In genomic region chr2:181185948-181186347, GRCh38 we compare ENCODE assay signal across 23 cellular contexts.
DNase-seq lines count a peak whose midpoint lies in the region; FAIRE-seq and TF ChIP-seq lines count a peak whose summit lies in the region.
"Had no signal": no experiment of that assay in that cellular context is flagged by ENCODE, and none has a peak within 500 bp of the region (broad histone marks: within the 10 kb centered on the region; RNA-seq: fewer than 3 reads in every experiment).

No MANE protein-coding gene starts in this region.

- H3K27me3 ChIP-seq in transverse colon (no peaks in the 10 kb centered on the region), mammary epithelial cell (ENCODE audit: insufficient read depth, low read length) (no peaks in the 10 kb centered on the region)
- H3K27me3 ChIP-seq: esophagus muscularis mucosa, right atrium auricular region, suprapubic skin had no signal

- no peak for TF ChIP-seq POLR2A in transverse colon (IDR thresholded peaks at IDR 0.05)

- dilution Hi-C loops in mammary epithelial cell (cut with HindIII; ENCODE audit: low sequenced_read_pairs), result no loop called here

- DNase-seq in activated CD4-positive, alpha-beta T cell treated with anti-CD3 and anti-CD28 coated beads, Interleukin-2, amount 10 ng/mL, durations not matched to agents 24 days and 14 days, result no peak
- no peak for DNase-seq in activated CD4-positive, alpha-beta T cell treated with anti-CD3 and anti-CD28 coated beads, Interleukin-2, amount 50 U/mL, for 48 hours
- DNase-seq in GM18507 (ENCODE audit: extremely low spot score, insufficient read length, low read depth) (no peak), NCI-H69 (lab: John Stamatoyannopoulos, UW) (peak; percentile 50), iris pigment epithelial cell (ENCODE audit: low read depth) (peak; percentile 59), transverse colon (no peak), NCI-H82 treated with DMSO at 0.1 percent for 48 hours (lab: John Stamatoyannopoulos, UW; ENCODE audit: unreplicated experiment) (no peak), mammary epithelial cell (no peak)
- DNase-seq: activated CD4-positive, alpha-beta T cell treated with anti-CD3 and anti-CD28 coated beads for 4 hours; activated naive CD4-positive, alpha-beta T cell treated with anti-CD3 and anti-CD28 coated beads, Interleukin-2, amount 10 ng/mL, durations not matched to agents 7 days and 5 days; C1 segment of cervical spinal cord; effector memory CD4-positive, alpha-beta T cell; GDM1; kidney glomerular epithelial cell; NCI-H2029; NCI-H510A; Right ventricle myocardium superior; stimulated activated CD8-positive, alpha-beta memory T cell treated with anti-CD3 and anti-CD28 coated beads, Interleukin-4, amount 100 ng/mL, for 48 hours had no signal

- no peak overlapping the region for H3K4me2 ChIP-seq in mammary epithelial cell (ENCODE audit: insufficient read depth, low read depth, low read length)
- H3K4me2 ChIP-seq: KMS-11 had no signal

- CTCF ChIA-PET in mammary epithelial cell (lab: Charles Lee; ENCODE audit: low non-redundant PET), result no interaction called here

- H3K36me3 Mint-ChIP-seq in activated CD4-positive, alpha-beta T cell treated with anti-CD3 and anti-CD28 coated beads, Interleukin-2, amount 10 ng/mL, durations not matched to agents 24 days and 14 days (ENCODE audit: low read depth), result peaks cover 18% of the 10 kb centered on the region

- TF ChIP-seq EP300 in transverse colon (IDR thresholded peaks at IDR 0.05; ENCODE audit: low read depth), result no peak

- H3K4me3 ChIP-seq in transverse colon (no peak overlapping the region), mammary epithelial cell (replicated peaks in 1 of 3; ENCODE audit: insufficient read depth in 1 of 3, low read depth in 2 of 3, low read length in 3 of 3) (no peak overlapping the region)
- H3K4me3 ChIP-seq: esophagus muscularis mucosa, right atrium auricular region, suprapubic skin had no signal

- H3K4me1 ChIP-seq in transverse colon, result no peaks in the 10 kb centered on the region
- no peaks in the 10 kb centered on the region for H3K4me1 ChIP-seq in mammary epithelial cell (ENCODE audit: insufficient read depth, low read length)
- H3K4me1 ChIP-seq: esophagus muscularis mucosa, right atrium auricular region, suprapubic skin had no signal

- no peaks in the 10 kb centered on the region for H3K27me3 Mint-ChIP-seq in activated CD4-positive, alpha-beta T cell treated with anti-CD3 and anti-CD28 coated beads, Interleukin-2, amount 10 ng/mL, durations not matched to agents 24 days and 14 days
- H3K27me3 Mint-ChIP-seq: activated naive CD4-positive, alpha-beta T cell treated with anti-CD3 and anti-CD28 coated beads, Interleukin-2, amount 10 ng/mL, durations not matched to agents 7 days and 5 days had no signal

- H3K79me2 ChIP-seq in mammary epithelial cell (ENCODE audit: insufficient read depth, low read length), result no peaks in the 10 kb centered on the region

- H3K4me1 Mint-ChIP-seq in activated CD4-positive, alpha-beta T cell treated with anti-CD3 and anti-CD28 coated beads, Interleukin-2, amount 10 ng/mL, durations not matched to agents 24 days and 14 days, result peaks cover 18% of the 10 kb centered on the region

- in situ Hi-C loops in transverse colon (cut with MboI; ENCODE audit: low pct_ligation_motif_present in 1 of 4, low pct_unique_long_range_greater_than_20kb in 1 of 4, low sequenced_read_pairs in 3 of 4), result no loop called here
- in situ Hi-C loops in mammary epithelial cell (cut with MboI; ENCODE audit: low sequenced_read_pairs in 2 of 2), result no loop called here

- BruUV-seq in mammary epithelial cell (replicated peaks; lab: Mats Ljungman, UMichigan), result no TSS peak

- 85% methylated on average over 4 of the region's 4 CpGs for WGBS in transverse colon (ENCODE audit: low coverage in 1 of 2), 2 donors
- WGBS in mammary epithelial cell (ENCODE audit: low coverage, missing lambda C conversion rate), result 75% methylated on average over 4 of the region's 4 CpGs

- FAIRE-seq in GM18507 (lab: Jason Lieb, UNC), result peak; percentile 71
- FAIRE-seq: H1 had no signal

- TF ChIP-seq CTCF in transverse colon (IDR thresholded peaks at IDR 0.05) (no peak), mammary epithelial cell (conservative IDR thresholded peaks at IDR 0.05 in 1 of 2, IDR thresholded peaks at IDR 0.05 in 1 of 2; ENCODE audit: extremely low read depth in 1 of 2, insufficient read depth in 1 of 2, low read depth in 1 of 2, low read length in 2 of 2) (no peak)

- H3K9me3 Mint-ChIP-seq in activated CD4-positive, alpha-beta T cell treated with anti-CD3 and anti-CD28 coated beads, Interleukin-2, amount 10 ng/mL, durations not matched to agents 24 days and 14 days, result peaks cover 6% of the 10 kb centered on the region

- no peak overlapping the region for H3K9ac ChIP-seq in mammary epithelial cell (ENCODE audit: insufficient read depth, low read length)
- H3K9ac ChIP-seq: KMS-11 had no signal

- H4K20me1 ChIP-seq in mammary epithelial cell (ENCODE audit: insufficient read depth, low read length), result no peaks in the 10 kb centered on the region

- no peaks in the 10 kb centered on the region for H3K36me3 ChIP-seq in transverse colon
- H3K36me3 ChIP-seq in mammary epithelial cell (ENCODE audit: insufficient read depth, low read length), result no peaks in the 10 kb centered on the region
- H3K36me3 ChIP-seq: esophagus muscularis mucosa, right atrium auricular region, suprapubic skin had no signal

- no peak overlapping the region for H2AFZ ChIP-seq in mammary epithelial cell (ENCODE audit: low read depth, low read length)

- H3K9me3 ChIP-seq in transverse colon (no peaks in the 10 kb centered on the region), mammary epithelial cell (replicated peaks; ENCODE audit: insufficient read depth, low read length) (no peaks in the 10 kb centered on the region)
- H3K9me3 ChIP-seq: esophagus muscularis mucosa, right atrium auricular region, suprapubic skin had no signal

- no peak overlapping the region for H3K4me3 Mint-ChIP-seq in activated CD4-positive, alpha-beta T cell treated with anti-CD3 and anti-CD28 coated beads, Interleukin-2, amount 10 ng/mL, durations not matched to agents 24 days and 14 days
- H3K4me3 Mint-ChIP-seq: activated naive CD4-positive, alpha-beta T cell treated with anti-CD3 and anti-CD28 coated beads, Interleukin-2, amount 10 ng/mL, durations not matched to agents 7 days and 5 days had no signal

- intact Hi-C loops in activated CD4-positive, alpha-beta T cell treated with anti-CD3 and anti-CD28 coated beads, Interleukin-2, amount 10 ng/mL, durations not matched to agents 24 days and 14 days (cut with micrococcal nuclease), result no loop called here
- intact Hi-C loops in transverse colon (cut with DNase I; ENCODE audit: low total_unique reads), result no loop called here
- intact Hi-C loops in mammary epithelial cell (cut with micrococcal nuclease), result no loop called here

- peak overlapping the region; percentile 23 for H3K27ac Mint-ChIP-seq in activated CD4-positive, alpha-beta T cell treated with anti-CD3 and anti-CD28 coated beads, Interleukin-2, amount 10 ng/mL, durations not matched to agents 24 days and 14 days

- H3K27ac ChIP-seq in transverse colon, result no peak overlapping the region
- H3K27ac ChIP-seq in mammary epithelial cell (ENCODE audit: insufficient read depth, low read depth, low read length), result no peak overlapping the region
- H3K27ac ChIP-seq: esophagus muscularis mucosa, KMS-11, right atrium auricular region, suprapubic skin had no signal

Comparison
In these comparisons a context has a peak if more than half of its experiments do, and no peak if none do; other contexts are left out.
1. DNase-seq: peak in NCI-H69 (single experiment) and iris pigment epithelial cell (single experiment); none in activated CD4-positive, alpha-beta T cell treated with anti-CD3 and anti-CD28 coated beads, Interleukin-2, amount 10 ng/mL, durations not matched to agents 24 days and 14 days (single experiment), activated CD4-positive, alpha-beta T cell treated with anti-CD3 and anti-CD28 coated beads, Interleukin-2, amount 50 U/mL, for 48 hours (0 of 2), GM18507 (single experiment), transverse colon (single experiment), NCI-H82 treated with DMSO at 0.1 percent for 48 hours (single experiment) and mammary epithelial cell (single experiment).